ENCODE assay signal across 27 cellular contexts in genomic region chr5:59485104-59485503, GRCh38.
DNase-seq lines count a peak whose midpoint lies in the region; TF ChIP-seq lines count a peak whose summit lies in the region.
"Had no signal": no experiment of that assay in that cellular context is flagged by ENCODE, and none has a peak within 500 bp of the region (broad histone marks: within the 10 kb centered on the region; RNA-seq: fewer than 3 reads in every experiment).

No MANE protein-coding gene starts in this region.

- H3K27ac ChIP-seq in SK-N-SH (ENCODE audit: low read depth in 2 of 2, low read length in 1 of 2) (peak overlapping the region; percentile 37 to 98), smooth muscle cell (ENCODE audit: low read depth) (peak overlapping the region; percentile 6)
- H3K27ac ChIP-seq: pancreas had no signal

- H3K27me3 ChIP-seq in SK-N-SH (ENCODE audit: insufficient read depth) (no peaks in the 10 kb centered on the region), smooth muscle cell (ENCODE audit: low read depth) (peaks cover 10% of the 10 kb centered on the region)
- H3K27me3 ChIP-seq: pancreas had no signal

- H3K27ac Mint-ChIP-seq in activated T-cell treated with anti-CD3 and anti-CD28 coated beads, Interleukin-2, amount 50 U/mL, for 24 hours, result peak overlapping the region; percentile 84
- H3K27ac Mint-ChIP-seq in type B pancreatic cell, result no peak overlapping the region
- H3K27ac Mint-ChIP-seq: activated CD4-positive, alpha-beta memory T cell treated with anti-CD3 and anti-CD28 coated beads, Interleukin-2, amount 10 ng/mL, durations not matched to agents 7 days and 5 days; CD4-positive, CD25-positive, alpha-beta regulatory T cell; GM23338; HFFc6 had no signal

- TF ChIP-seq RAD21 in SK-N-SH (IDR thresholded peaks at IDR 0.05; ENCODE audit: low read length), result no peak

- peaks cover 4% of the 10 kb centered on the region for H3K27me3 Mint-ChIP-seq in activated T-cell treated with anti-CD3 and anti-CD28 coated beads, Interleukin-2, amount 50 U/mL, for 24 hours
- H3K27me3 Mint-ChIP-seq in type B pancreatic cell, result no peaks in the 10 kb centered on the region
- H3K27me3 Mint-ChIP-seq: activated naive CD4-positive, alpha-beta T cell treated with anti-CD3 and anti-CD28 coated beads, Interleukin-2, amount 50 U/mL, for 24 hours; CD4-positive, CD25-positive, alpha-beta regulatory T cell had no signal

- H3K9me3 ChIP-seq in SK-N-SH (no peaks in the 10 kb centered on the region), smooth muscle cell (replicated peaks; ENCODE audit: low read depth) (no peaks in the 10 kb centered on the region)
- H3K9me3 ChIP-seq: pancreas had no signal

- H3K36me3 Mint-ChIP-seq in activated T-cell treated with anti-CD3 and anti-CD28 coated beads, Interleukin-2, amount 50 U/mL, for 24 hours (ENCODE audit: low read depth), result no peaks in the 10 kb centered on the region
- H3K36me3 Mint-ChIP-seq in type B pancreatic cell, result peaks cover 4% of the 10 kb centered on the region
- H3K36me3 Mint-ChIP-seq: activated naive CD4-positive, alpha-beta T cell treated with anti-CD3 and anti-CD28 coated beads, Interleukin-2, amount 50 U/mL, for 24 hours; CD4-positive, CD25-positive, alpha-beta regulatory T cell had no signal

- TF ChIP-seq CTCF in SK-N-SH (IDR thresholded peaks at IDR 0.05) (no peak), foreskin fibroblast (IDR thresholded peaks at IDR 0.05; ENCODE audit: low read depth, low read length) (no peak), smooth muscle cell (IDR thresholded peaks at IDR 0.05; ENCODE audit: borderline replicate concordance, insufficient read depth, poor library complexity, severe bottlenecking) (no peak), type B pancreatic cell (conservative IDR thresholded peaks at IDR 0.05) (no peak)

- no peak overlapping the region for H3K9ac ChIP-seq in SK-N-SH
- no peak overlapping the region for H3K9ac ChIP-seq in smooth muscle cell (ENCODE audit: low read depth)

- no peak overlapping the region for H3K4me3 ChIP-seq in SK-N-SH (ENCODE audit: low read depth in 2 of 2, low read length in 1 of 2)
- H3K4me3 ChIP-seq in foreskin fibroblast (ENCODE audit: low read depth in 1 of 2, low read length in 2 of 2), result no peak overlapping the region
- H3K4me3 ChIP-seq in smooth muscle cell, result no peak overlapping the region
- H3K4me3 ChIP-seq: GM23338, pancreas had no signal

- peak; percentile 39 to 72; a peak in 3 of 4 replicates for TF ChIP-seq EP300 in SK-N-SH (IDR thresholded peaks at IDR 0.05; ENCODE audit: borderline replicate concordance in 1 of 2, low read depth in 1 of 2, low read length in 1 of 2)

- no peaks in the 10 kb centered on the region for H3K79me2 ChIP-seq in SK-N-SH (ENCODE audit: insufficient read depth)
- no peaks in the 10 kb centered on the region for H3K79me2 ChIP-seq in smooth muscle cell (ENCODE audit: low read depth)

- POLR2A ChIA-PET in SK-N-SH (lab: Yijun Ruan, JAX), result no interaction called here

- WGBS in SK-N-SH (ENCODE audit: low lambda C conversion rate), result 23% methylated on average over 2 of the region's 2 CpGs
- 63% methylated on average over 2 of the region's 2 CpGs for WGBS in smooth muscle cell (ENCODE audit: low lambda C conversion rate)

- H3K36me3 ChIP-seq in SK-N-SH (replicated peaks in 1 of 2; ENCODE audit: control insufficient read depth in 1 of 2, insufficient read depth in 2 of 2, low read length in 1 of 2), result no peaks in the 10 kb centered on the region
- no peaks in the 10 kb centered on the region for H3K36me3 ChIP-seq in smooth muscle cell (ENCODE audit: low read depth)
- H3K36me3 ChIP-seq: pancreas had no signal

- H4K20me1 ChIP-seq in SK-N-SH (ENCODE audit: insufficient read depth) (no peaks in the 10 kb centered on the region; the same call in 1 of the 2 replicates), smooth muscle cell (ENCODE audit: low read depth) (peaks cover 53% of the 10 kb centered on the region)

- H2AFZ ChIP-seq in SK-N-SH (ENCODE audit: low read depth), result no peak overlapping the region
- no peak overlapping the region for H2AFZ ChIP-seq in smooth muscle cell (ENCODE audit: low read depth)
- H2AFZ ChIP-seq: GM23338 had no signal

- in situ Hi-C loops in KBM-7 (cut with MboI; ENCODE audit: low pct_unique_long_range_greater_than_20kb, low sequenced_read_pairs), result no loop called here

- no peaks in the 10 kb centered on the region for H3K9me3 Mint-ChIP-seq in activated T-cell treated with anti-CD3 and anti-CD28 coated beads, Interleukin-2, amount 50 U/mL, for 24 hours
- H3K9me3 Mint-ChIP-seq in type B pancreatic cell, result no peaks in the 10 kb centered on the region
- H3K9me3 Mint-ChIP-seq: activated CD4-positive, alpha-beta memory T cell treated with anti-CD3 and anti-CD28 coated beads, Interleukin-2, amount 10 ng/mL, durations not matched to agents 7 days and 5 days; activated naive CD4-positive, alpha-beta T cell treated with anti-CD3 and anti-CD28 coated beads, Interleukin-2, amount 50 U/mL, for 24 hours; GM23338; HFFc6; neural crest cell had no signal

- no peaks in the 10 kb centered on the region for H3K9me2 ChIP-seq in SK-N-SH

- H3K4me2 ChIP-seq in SK-N-SH (0 out of 2 replicates have a peak overlapping the region, but pooled peaks have one; percentile 7), smooth muscle cell (peak overlapping the region; percentile 4)
- H3K4me2 ChIP-seq: GM23338 had no signal

- CTCF ChIA-PET in SK-N-SH (lab: Yijun Ruan, JAX), result interaction anchor here (1.7 kb wide), 1 partner anchor 10 kb away, joined by 6 read pairs; no protein-coding TSS in a partner anchor

- H3K4me1 Mint-ChIP-seq in activated T-cell treated with anti-CD3 and anti-CD28 coated beads, Interleukin-2, amount 50 U/mL, for 24 hours (ENCODE audit: low read depth), result peaks cover 24% of the 10 kb centered on the region
- H3K4me1 Mint-ChIP-seq in type B pancreatic cell (ENCODE audit: unreplicated experiment), result peaks cover 35% of the 10 kb centered on the region
- H3K4me1 Mint-ChIP-seq: activated naive CD4-positive, alpha-beta T cell treated with anti-CD3 and anti-CD28 coated beads, Interleukin-2, amount 50 U/mL, for 24 hours had no signal

- H3F3A ChIP-seq in SK-N-SH (replicated peaks; ENCODE audit: insufficient read depth) (peaks cover 13% of the 10 kb centered on the region), smooth muscle cell (ENCODE audit: low read depth) (no peaks in the 10 kb centered on the region)

- no peak overlapping the region for H3K4me3 Mint-ChIP-seq in activated T-cell treated with anti-CD3 and anti-CD28 coated beads, Interleukin-2, amount 50 U/mL, for 24 hours
- H3K4me3 Mint-ChIP-seq in type B pancreatic cell, result no peak overlapping the region
- H3K4me3 Mint-ChIP-seq: activated CD4-positive, alpha-beta memory T cell treated with anti-CD3 and anti-CD28 coated beads, Interleukin-2, amount 10 ng/mL, durations not matched to agents 7 days and 5 days; activated naive CD4-positive, alpha-beta T cell treated with anti-CD3 and anti-CD28 coated beads, Interleukin-2, amount 50 U/mL, for 24 hours; CD4-positive, CD25-positive, alpha-beta regulatory T cell; GM23338; HFFc6; neural crest cell had no signal

- no peak for DNase-seq in activated T-cell treated with anti-CD3 and anti-CD28 coated beads, Interleukin-2, amount 50 U/mL, for 24 hours
- DNase-seq in activated T-cell treated with anti-CD3 and anti-CD28 coated beads, Interleukin-2, amount 50 U/mL, for 1 hour, result no peak
- no peak for DNase-seq in SK-N-SH
- peak; percentile 29 to 79 for DNase-seq in foreskin fibroblast
- DNase-seq in smooth muscle cell (lab: John Stamatoyannopoulos, UW; ENCODE audit: unreplicated experiment), result no peak
- no peak for DNase-seq in KBM-7
- no peak for DNase-seq in cerebellum (ENCODE audit: low spot score)
- no peak for DNase-seq in type B pancreatic cell (ENCODE audit: extremely low spot score, unreplicated experiment)
- DNase-seq: 8988T; activated CD4-positive, alpha-beta memory T cell treated with anti-CD3 and anti-CD28 coated beads, Interleukin-2, amount 10 ng/mL, durations not matched to agents 7 days and 5 days; activated CD4-positive, alpha-beta T cell treated with anti-CD3 and anti-CD28 coated beads for 1 hour; activated CD8-positive, alpha-beta memory T cell treated with anti-CD3 and anti-CD28 coated beads, Interleukin-2, amount 50 U/mL, for 48 hours; CD4-positive, CD25-positive, alpha-beta regulatory T cell; effector CD4-positive, alpha-beta T cell; left cardiac atrium; NCI-H1092; NCI-H187 treated with DMSO at 0.1 percent for 48 hours; NCI-H526; pancreas; retina; Right ventricle myocardium superior; stimulated activated naive CD4-positive, alpha-beta T cell treated with Interleukin-2 at 50 U/mL for 16 hours; SW 1271 had no signal

- H3K4me1 ChIP-seq in SK-N-SH (ENCODE audit: control insufficient read depth in 1 of 2, insufficient read depth in 2 of 2, low read depth in 1 of 2, low read length in 1 of 2) (peaks cover 25 to 48% of the 10 kb centered on the region in 2 experiments), smooth muscle cell (ENCODE audit: low read depth) (peaks cover 8% of the 10 kb centered on the region)

TF ChIP-seq in SK-N-SH, 30 proteins besides CTCF, POLR2A, EP300 and RAD21:
- peak; percentile 55 for TF ChIP-seq PBX3 (IDR thresholded peaks at IDR 0.05)
- peak; percentile 22 for TF ChIP-seq JUND (IDR thresholded peaks at IDR 0.05)
- peak; percentile 6 for TF ChIP-seq CHD2 (IDR thresholded peaks at IDR 0.05; ENCODE audit: low read length, partially characterized antibody)
- TF ChIP-seq USF2 (IDR thresholded peaks at IDR 0.05; ENCODE audit: borderline replicate concordance, low read depth, low read length), result no peak
- peak; percentile 86 for TF ChIP-seq TCF12 (IDR thresholded peaks at IDR 0.05)

Comparison
In these comparisons a context has a peak if more than half of its experiments do, and no peak if none do; other contexts are left out.
1. DNase-seq: peak in foreskin fibroblast (2 of 2); none in activated T-cell treated with anti-CD3 and anti-CD28 coated beads, Interleukin-2, amount 50 U/mL, for 24 hours (single experiment), activated T-cell treated with anti-CD3 and anti-CD28 coated beads, Interleukin-2, amount 50 U/mL, for 1 hour (single experiment), SK-N-SH (single experiment), smooth muscle cell (single experiment), KBM-7 (single experiment), cerebellum (single experiment) and type B pancreatic cell (single experiment).